8 cellular contexts compared by ENCODE assay signal in genomic region chr10:27153325-27153724, GRCh38. TPM values are rescaled to one million over a fixed set of nuclear protein-coding genes. Genes with fewer than 3 reads are reported as not detected.
A peak's percentile ranks its signal among the peaks of the same experiment; 100 is the strongest.
DNase-seq lines count a peak whose midpoint lies in the region; ATAC-seq, FAIRE-seq and TF ChIP-seq lines count a peak whose summit lies in the region.

No MANE protein-coding gene starts in this region.

- peaks cover 9% of the 10 kb centered on the region for H3F3A ChIP-seq in neural cell (ENCODE audit: insufficient read depth, low read length, poor library complexity, severe bottlenecking)

- no peak for TF ChIP-seq POLR2A in NB4 (IDR thresholded peaks at IDR 0.05; ENCODE audit: extremely low read depth, insufficient read length)
- TF ChIP-seq POLR2A in H1 (IDR thresholded peaks at IDR 0.05; ENCODE audit: control extremely low read depth in 1 of 2, low read depth in 2 of 2, low read length in 2 of 2), result no peak

- H3K79me1 ChIP-seq in H1 (ENCODE audit: low read depth, low read length), result peaks cover 4% of the 10 kb centered on the region

- H2BK120ac ChIP-seq in H1 (replicated peaks; ENCODE audit: low read depth, low read length), result no peak overlapping the region

- TF ChIP-seq EP300 in H1 (IDR thresholded peaks at IDR 0.05; ENCODE audit: borderline replicate concordance in 1 of 2, low read depth in 2 of 2, low read length in 2 of 2) (no peak), neural cell (conservative IDR thresholded peaks at IDR 0.05; ENCODE audit: poor library complexity, severe bottlenecking) (no peak)

- H4K5ac ChIP-seq in H1 (ENCODE audit: insufficient read length, low read depth, low read length), result no peak overlapping the region

- peaks cover 73% of the 10 kb centered on the region for H4K20me1 ChIP-seq in BLaER1
- peaks cover 3 to 9% of the 10 kb centered on the region in 2 experiments for H4K20me1 ChIP-seq in H1 (replicated peaks in 1 of 2; ENCODE audit: control insufficient read depth in 1 of 2, insufficient read depth in 2 of 2, low read length in 2 of 2)
- H4K20me1 ChIP-seq in neural cell (ENCODE audit: insufficient read depth), result no peaks in the 10 kb centered on the region

- H2BK20ac ChIP-seq in H1 (ENCODE audit: low read length), result no peak overlapping the region

- H2BK12ac ChIP-seq in H1 (ENCODE audit: low read depth, low read length), result no peak overlapping the region; the same call in 1 of the 2 replicates

- FAIRE-seq in H1 (lab: Jason Lieb, UNC), result no peak

- H3K9ac ChIP-seq in BLaER1 (peak overlapping the region; percentile 93), H1 (replicated peaks in 1 of 4; ENCODE audit: extremely low read depth in 1 of 4, low read depth in 3 of 4, low read length in 3 of 4) (peak overlapping the region; percentile 91 to 99 (median 92)), neural cell (ENCODE audit: low read length) (peak overlapping the region; percentile 97)

- no peak overlapping the region for H2AFZ ChIP-seq in H1 (ENCODE audit: low read length)
- peak overlapping the region; percentile 98 for H2AFZ ChIP-seq in neural cell (ENCODE audit: low read depth, low read length)

- H3K79me2 ChIP-seq in H1 (ENCODE audit: control insufficient read depth in 1 of 2, insufficient read depth in 2 of 2, low read length in 2 of 2) (peaks cover 41 to 87% of the 10 kb centered on the region in 2 experiments), neural cell (replicated peaks; ENCODE audit: insufficient read depth, low read length) (peaks cover 69% of the 10 kb centered on the region)

- POLR2A ChIA-PET in H1 (lab: Charles Lee; ENCODE audit: partially characterized antibody), result interaction anchor here (0.7 to 4.9 kb wide), 7 partner anchors 11 to 110 kb away, joined by 3 to 48 read pairs (median 4); no protein-coding TSS in a partner anchor

- H2BK15ac ChIP-seq in H1 (ENCODE audit: low read length), result no peak overlapping the region

- H3K27me3 ChIP-seq in BLaER1 (no peaks in the 10 kb centered on the region), H1 (replicated peaks in 1 of 4; ENCODE audit: control insufficient read depth in 3 of 4, extremely low read depth in 1 of 4, insufficient read depth in 3 of 4, low read length in 3 of 4) (no peaks in the 10 kb centered on the region), neural cell (ENCODE audit: insufficient read depth, low read depth, low read length) (no peaks in the 10 kb centered on the region)

- peak overlapping the region; percentile 90 for H3K27ac ChIP-seq in BLaER1
- H3K27ac ChIP-seq in H1 (ENCODE audit: low read depth, low read length), result peak overlapping the region; percentile 92
- peak overlapping the region; percentile 99 for H3K27ac ChIP-seq in neural cell (ENCODE audit: low read length)

- CTCF ChIA-PET in H1 (lab: Charles Lee; ENCODE audit: partially characterized antibody), result interaction anchor here (0.7 to 1.6 kb wide), 4 partner anchors 11 to 71 kb away, joined by 3 to 5 read pairs (median 4); no protein-coding TSS in a partner anchor

- H4K8ac ChIP-seq in H1 (ENCODE audit: extremely low read depth, insufficient read depth, low read length), result no peak overlapping the region

- H3K18ac ChIP-seq in H1 (ENCODE audit: extremely low read depth, low read length), result no peak overlapping the region

- WGBS in H1 (ENCODE audit: extremely low coverage in 1 of 2, insufficient coverage in 1 of 2, insufficient read length in 1 of 2, insufficient replicate concordance in 2 of 2, low coverage in 1 of 2, low lambda C conversion rate in 2 of 2, missing lambda C conversion rate in 1 of 2), 2 experiments, result 5% methylated on average over 6 of the region's 6 CpGs; no CpG with 5 or more reads in 1 of the 2 experiments

- H3K4me3 ChIP-seq in BLaER1 (peak overlapping the region; percentile 88), NB4 (ENCODE audit: low read depth, low read length) (peak overlapping the region; percentile 90), H1 (ENCODE audit: extremely low read depth in 1 of 4, insufficient read depth in 2 of 4, low read depth in 3 of 4, low read length in 4 of 4) (peak overlapping the region; percentile 95 to 100 (median 98)), neural cell (ENCODE audit: low read length) (peak overlapping the region; percentile 98)

- TF ChIP-seq RAD21 in H1 (IDR thresholded peaks at IDR 0.05 in 1 of 2, conservative IDR thresholded peaks at IDR 0.05 in 1 of 2; ENCODE audit: low read depth in 2 of 2, low read length in 2 of 2), result no peak
- TF ChIP-seq RAD21 in neural cell (conservative IDR thresholded peaks at IDR 0.05), result no peak

- no peak overlapping the region for H2AK5ac ChIP-seq in H1 (ENCODE audit: low read depth, low read length)

- H3K56ac ChIP-seq in H1 (replicated peaks; ENCODE audit: insufficient read length, low read depth, low read length), result no peak overlapping the region

- ATAC-seq in HG02759 (IDR thresholded peaks at IDR 0.05; ENCODE audit: unreplicated experiment), result no peak
- ATAC-seq in GM19452 (IDR thresholded peaks at IDR 0.05; ENCODE audit: unreplicated experiment), result no peak
- no peak for ATAC-seq in GM18498 (IDR thresholded peaks at IDR 0.05; ENCODE audit: unreplicated experiment)

- DNase-seq in NB4 (ENCODE audit: low read depth), result no peak
- DNase-seq in H1 (ENCODE audit: low read depth in 1 of 2, low spot score in 2 of 2), result no peak
- DNase-seq in iPS-NIHi7 (ENCODE audit: extremely low spot score), result no peak

- peaks cover 4% of the 10 kb centered on the region for H3K23me2 ChIP-seq in H1 (ENCODE audit: low read depth, low read length)

- peaks cover 33% of the 10 kb centered on the region for H3K4me1 ChIP-seq in BLaER1
- H3K4me1 ChIP-seq in H1 (replicated peaks in 1 of 4; ENCODE audit: control insufficient read depth in 3 of 4, insufficient read depth in 4 of 4, low read length in 3 of 4), result peaks cover 0 to 3% (median 0%) of the 10 kb centered on the region in 4 experiments; a peak in 4 of 7 replicates

- no peaks in the 10 kb centered on the region for H3K9me2 ChIP-seq in neural cell (ENCODE audit: insufficient read depth, low read length)

- H3K36me3 ChIP-seq in BLaER1, result peaks cover 35% of the 10 kb centered on the region
- peaks cover 2 to 19% (median 5%) of the 10 kb centered on the region in 4 experiments for H3K36me3 ChIP-seq in H1 (ENCODE audit: control insufficient read depth in 2 of 4, insufficient read depth in 4 of 4, low read length in 3 of 4)
- H3K36me3 ChIP-seq in neural cell (ENCODE audit: insufficient read depth, low read length), result peaks cover 5% of the 10 kb centered on the region

- H3K4me2 ChIP-seq in BLaER1 (peak overlapping the region; percentile 95), H1 (ENCODE audit: insufficient read depth in 1 of 2, low read depth in 2 of 2, low read length in 2 of 2) (peak overlapping the region; percentile 78 to 91), neural cell (ENCODE audit: low read length) (peak overlapping the region; percentile 83)

- no peaks in the 10 kb centered on the region for H3K9me3 ChIP-seq in BLaER1
- no peaks in the 10 kb centered on the region for H3K9me3 ChIP-seq in H1 (ENCODE audit: insufficient read depth in 2 of 2, low read depth in 1 of 2, low read length in 1 of 2)
- H3K9me3 ChIP-seq in neural cell (ENCODE audit: low read length), result no peaks in the 10 kb centered on the region

- no peak overlapping the region for H3K23ac ChIP-seq in H1 (ENCODE audit: insufficient read length)

- no peak overlapping the region for H2BK5ac ChIP-seq in H1 (ENCODE audit: low read depth, low read length)

- H3K4ac ChIP-seq in H1 (replicated peaks; ENCODE audit: insufficient read length, low read depth, low read length), result no peak overlapping the region

- no peak overlapping the region for H4K91ac ChIP-seq in H1 (replicated peaks; ENCODE audit: insufficient read length, low read length)

- H3K14ac ChIP-seq in H1 (ENCODE audit: insufficient read length), result no peak overlapping the region

- TF ChIP-seq CTCF in NB4 (IDR thresholded peaks at IDR 0.05; ENCODE audit: low read depth, low read length) (no peak), H1 (IDR thresholded peaks at IDR 0.05; ENCODE audit: control extremely low read depth in 1 of 3, insufficient read depth in 1 of 3, low read depth in 1 of 3, low read length in 3 of 3) (no peak), neural cell (IDR thresholded peaks at IDR 0.05; ENCODE audit: poor library complexity, severe bottlenecking) (no peak)

RNA-seq across cellular contexts. Expression of gene YME1L1, which starts 0.9 kb away (rescaled TPM):
- 118 and 120 TPM in 2 replicates for total RNA-seq in H1 (2021; fragmentation: NEBNext Ultra II Directional; extraction: Animal tissue kit (Norgen Biotek cat#: 25700))
- polyA plus RNA-seq in H1 (2011; rRNA removed), result 18.5 and 24.6 TPM in 2 replicates
- 38.0 TPM for polyA plus RNA-seq in H1 (2011; cell fraction: cytosol; rRNA removed)
- polyA plus RNA-seq in H1 (2011; cell fraction: nucleus; rRNA removed), result 14.9 TPM
- polyA plus RNA-seq in H1 (2012, experiment 1 of 2), result 50.9 to 107 TPM (median 61.3 TPM) in 4 replicates
- polyA plus RNA-seq in H1 (2012, experiment 2 of 2), result 6.5 TPM
- polyA plus RNA-seq in H1 (2013, experiment 1 of 2), result 66.0 TPM
- 66.7 TPM for polyA plus RNA-seq in H1 (2013, experiment 2 of 2)
- 46.3 and 63.4 TPM in 2 replicates for polyA minus RNA-seq in H1 (2011; rRNA and poly(A)+ RNA removed)
- polyA minus RNA-seq in H1 (2011; cell fraction: cytosol; rRNA and poly(A)+ RNA removed), result 56.3 TPM
- 39.2 TPM for polyA minus RNA-seq in H1 (2011; cell fraction: nucleus; rRNA and poly(A)+ RNA removed)
- 89.2 and 101 TPM in 2 replicates for polyA plus RNA-seq in neural cell
- 135 and 146 TPM in 2 replicates for polyA minus RNA-seq in neural cell

RNA-seq across cellular contexts. Expression of gene MASTL, which starts 1.8 kb away (rescaled TPM):
- 40.6 and 42.5 TPM in 2 replicates for total RNA-seq in H1 (2021; fragmentation: NEBNext Ultra II Directional; extraction: Animal tissue kit (Norgen Biotek cat#: 25700))
- polyA plus RNA-seq in H1 (2011; rRNA removed) (9.4 and 14.9 TPM in 2 replicates), neural cell (7.1 and 7.6 TPM in 2 replicates)
- polyA plus RNA-seq in H1 (2011; cell fraction: cytosol; rRNA removed), result 19.1 TPM
- 9.5 TPM for polyA plus RNA-seq in H1 (2011; cell fraction: nucleus; rRNA removed)
- polyA plus RNA-seq in H1 (2012, experiment 1 of 2), result 22.4 to 37.9 TPM (median 24.9 TPM) in 4 replicates
- polyA plus RNA-seq in H1 (2012, experiment 2 of 2), result 2.5 TPM
- 38.4 TPM for polyA plus RNA-seq in H1 (2013, experiment 1 of 2)
- 39.6 TPM for polyA plus RNA-seq in H1 (2013, experiment 2 of 2)
- polyA minus RNA-seq in H1 (2011; rRNA and poly(A)+ RNA removed), result 16.4 and 24.8 TPM in 2 replicates
- polyA minus RNA-seq in H1 (2011; cell fraction: cytosol; rRNA and poly(A)+ RNA removed), result 13.1 TPM
- 21.1 TPM for polyA minus RNA-seq in H1 (2011; cell fraction: nucleus; rRNA and poly(A)+ RNA removed)
- 12.8 and 13.1 TPM in 2 replicates for polyA minus RNA-seq in neural cell

RNA-seq across cellular contexts. Expression of gene ANKRD26, which starts 53.0 kb away (rescaled TPM):
- total RNA-seq in H1 (2021; fragmentation: NEBNext Ultra II Directional; extraction: Animal tissue kit (Norgen Biotek cat#: 25700)), result 7.0 and 8.8 TPM in 2 replicates
- 0.66 and 1.3 TPM in 2 replicates for polyA plus RNA-seq in H1 (2011; rRNA removed)
- 1.2 TPM for polyA plus RNA-seq in H1 (2011; cell fraction: cytosol; rRNA removed)
- polyA plus RNA-seq in H1 (2011; cell fraction: nucleus; rRNA removed), result 1.0 TPM
- 3.4 to 7.4 TPM (median 3.7 TPM) in 4 replicates for polyA plus RNA-seq in H1 (2012, experiment 1 of 2)
- 0.18 TPM for polyA plus RNA-seq in H1 (2012, experiment 2 of 2)
- polyA plus RNA-seq in H1 (2013, experiment 1 of 2), result 12.5 TPM
- 11.8 TPM for polyA plus RNA-seq in H1 (2013, experiment 2 of 2)
- polyA minus RNA-seq in H1 (2011; rRNA and poly(A)+ RNA removed), result 1.7 and 5.8 TPM in 2 replicates
- polyA minus RNA-seq in H1 (2011; cell fraction: cytosol; rRNA and poly(A)+ RNA removed), result 2.0 TPM
- polyA minus RNA-seq in H1 (2011; cell fraction: nucleus; rRNA and poly(A)+ RNA removed), result 10.9 TPM
- 14.7 and 14.9 TPM in 2 replicates for polyA plus RNA-seq in neural cell
- polyA minus RNA-seq in neural cell, result 38.8 and 39.2 TPM in 2 replicates
